Comparison of ENCODE assay signal across 1 cellular context in genomic region chrX:106802388-106803275, GRCh38.
TF ChIP-seq lines count a peak whose summit lies in the region.

Gene TBC1D8B (plus strand): TSS chrX:106802673. CDS start chrX:106802854, 181 bp downstream.

TF ChIP-seq in HepG2, 621 proteins besides CTCF, POLR2A, EP300 and RAD21 (continued from another document and continues in another):
- TF ChIP-seq PRDM10 (CRISPR knock-in tag; IDR thresholded peaks at IDR 0.05; ENCODE audit: low read depth), result peak; percentile 57; the same call in 1 of the 2 replicates
- peak; percentile 49; the same call in 1 of the 2 replicates for TF ChIP-seq NR2C2 (CRISPR knock-in tag; IDR thresholded peaks at IDR 0.05; ENCODE audit: borderline replicate concordance)
- peak; percentile 51; the same call in 1 of the 2 replicates for TF ChIP-seq SALL1 (CRISPR knock-in tag; IDR thresholded peaks at IDR 0.05)
- no peak for TF ChIP-seq ZNF800 (CRISPR knock-in tag; IDR thresholded peaks at IDR 0.05)
- peak; percentile 49; the same call in 1 of the 2 replicates for TF ChIP-seq TAF1 (CRISPR knock-in tag; IDR thresholded peaks at IDR 0.05)
- TF ChIP-seq ZNF354B (CRISPR knock-in tag; IDR thresholded peaks at IDR 0.05), result no peak
- TF ChIP-seq ZNF33B (CRISPR knock-in tag; IDR thresholded peaks at IDR 0.05), result no peak
- TF ChIP-seq PHF8 (CRISPR knock-in tag; IDR thresholded peaks at IDR 0.05), result peak; percentile 50
- peak; percentile 61 for TF ChIP-seq HNRNPH1 (optimal IDR thresholded peaks at IDR 0.05; ENCODE audit: low read depth, low read length)
- TF ChIP-seq HOXA3 (CRISPR knock-in tag; IDR thresholded peaks at IDR 0.05), result peak; percentile 40; the same call in 1 of the 2 replicates
- no peak for TF ChIP-seq KDM3A (CRISPR knock-in tag; IDR thresholded peaks at IDR 0.05; ENCODE audit: low read depth)
- no peak for TF ChIP-seq MXD1 (CRISPR knock-in tag; IDR thresholded peaks at IDR 0.05)
- peak; percentile 57 for TF ChIP-seq SAP130 (CRISPR knock-in tag; IDR thresholded peaks at IDR 0.05; ENCODE audit: low read depth)
- no peak for TF ChIP-seq ZFYVE20 (CRISPR knock-in tag; IDR thresholded peaks at IDR 0.05; ENCODE audit: borderline replicate concordance, low read depth)
- no peak for TF ChIP-seq ZNF281 (CRISPR knock-in tag; IDR thresholded peaks at IDR 0.05; ENCODE audit: borderline replicate concordance)
- TF ChIP-seq U2AF1 (optimal IDR thresholded peaks at IDR 0.05; ENCODE audit: low read depth, low read length), result no peak
- peak; percentile 98 for TF ChIP-seq THAP11 (CRISPR knock-in tag; IDR thresholded peaks at IDR 0.05)
- TF ChIP-seq PHF20 (CRISPR knock-in tag; IDR thresholded peaks at IDR 0.05), result peak; percentile 58; the same call in 1 of the 2 replicates
- no peak for TF ChIP-seq RAD51 (IDR thresholded peaks at IDR 0.05; ENCODE audit: borderline replicate concordance)
- no peak for TF ChIP-seq ZNF10 (CRISPR knock-in tag; IDR thresholded peaks at IDR 0.05; ENCODE audit: borderline replicate concordance, low read depth)
- peak; percentile 41; the same call in 1 of the 2 replicates for TF ChIP-seq GABPB1 (CRISPR knock-in tag; IDR thresholded peaks at IDR 0.05)
- no peak for TF ChIP-seq GTF3A (CRISPR knock-in tag; conservative IDR thresholded peaks at IDR 0.05)
- no peak for TF ChIP-seq CENPBD1 (CRISPR knock-in tag; IDR thresholded peaks at IDR 0.05; ENCODE audit: borderline replicate concordance, low read depth)
- TF ChIP-seq SPEN (CRISPR knock-in tag; IDR thresholded peaks at IDR 0.05; ENCODE audit: low read depth), result no peak
- no peak for TF ChIP-seq GABPA (IDR thresholded peaks at IDR 0.05; ENCODE audit: low read depth, low read length)
- TF ChIP-seq GABPA (CRISPR knock-in tag; IDR thresholded peaks at IDR 0.05; ENCODE audit: low read depth), result peak; percentile 58
- no peak for TF ChIP-seq CC2D1A (CRISPR knock-in tag; IDR thresholded peaks at IDR 0.05)
- 0 out of 2 replicates have a peak, but pooled peaks have one; percentile 2 for TF ChIP-seq HNF4G (IDR thresholded peaks at IDR 0.05; ENCODE audit: borderline replicate concordance, low read depth, low read length)
- no peak for TF ChIP-seq HNF4G (CRISPR knock-in tag; IDR thresholded peaks at IDR 0.05; ENCODE audit: borderline replicate concordance, low read depth)
- no peak for TF ChIP-seq ZBTB7B (CRISPR knock-in tag; IDR thresholded peaks at IDR 0.05)
- TF ChIP-seq ZNF451 (CRISPR knock-in tag; IDR thresholded peaks at IDR 0.05), result no peak
- no peak for TF ChIP-seq DBP (CRISPR knock-in tag; IDR thresholded peaks at IDR 0.05; ENCODE audit: not compliant biosample characterization)
- TF ChIP-seq POLR2G (IDR thresholded peaks at IDR 0.05; ENCODE audit: low read depth, low read length), result peak; percentile 72
- TF ChIP-seq RFX3 (CRISPR knock-in tag; IDR thresholded peaks at IDR 0.05), result no peak
- no peak for TF ChIP-seq EZH2 (conservative IDR thresholded peaks at IDR 0.05; ENCODE audit: low read depth, low read length)
- TF ChIP-seq ARID5B (CRISPR knock-in tag; IDR thresholded peaks at IDR 0.05), result 0 out of 2 replicates have a peak, but pooled peaks have one; percentile 20
- TF ChIP-seq BORCS8-MEF2B (CRISPR knock-in tag; IDR thresholded peaks at IDR 0.05), result peak; percentile 24; the same call in 1 of the 2 replicates
- no peak for TF ChIP-seq FOXC1 (CRISPR knock-in tag; IDR thresholded peaks at IDR 0.05; ENCODE audit: borderline replicate concordance)
- TF ChIP-seq FOXK1 (CRISPR knock-in tag; IDR thresholded peaks at IDR 0.05; ENCODE audit: borderline replicate concordance, low read depth), result peak; percentile 38; the same call in 1 of the 2 replicates
- TF ChIP-seq PRDM15 (CRISPR knock-in tag; IDR thresholded peaks at IDR 0.05), result 0 out of 2 replicates have a peak, but pooled peaks have one; percentile 50
- TF ChIP-seq HINFP (CRISPR knock-in tag; IDR thresholded peaks at IDR 0.05; ENCODE audit: low read depth), result no peak
- TF ChIP-seq PAX8 (CRISPR knock-in tag; IDR thresholded peaks at IDR 0.05; ENCODE audit: borderline replicate concordance), result no peak
- no peak for TF ChIP-seq ZFP41 (CRISPR knock-in tag; IDR thresholded peaks at IDR 0.05; ENCODE audit: borderline replicate concordance)
- TF ChIP-seq RFX5 (IDR thresholded peaks at IDR 0.05; ENCODE audit: low read depth, low read length), result no peak
